8 cellular contexts compared by ENCODE assay signal in the genomic region with DNA sequence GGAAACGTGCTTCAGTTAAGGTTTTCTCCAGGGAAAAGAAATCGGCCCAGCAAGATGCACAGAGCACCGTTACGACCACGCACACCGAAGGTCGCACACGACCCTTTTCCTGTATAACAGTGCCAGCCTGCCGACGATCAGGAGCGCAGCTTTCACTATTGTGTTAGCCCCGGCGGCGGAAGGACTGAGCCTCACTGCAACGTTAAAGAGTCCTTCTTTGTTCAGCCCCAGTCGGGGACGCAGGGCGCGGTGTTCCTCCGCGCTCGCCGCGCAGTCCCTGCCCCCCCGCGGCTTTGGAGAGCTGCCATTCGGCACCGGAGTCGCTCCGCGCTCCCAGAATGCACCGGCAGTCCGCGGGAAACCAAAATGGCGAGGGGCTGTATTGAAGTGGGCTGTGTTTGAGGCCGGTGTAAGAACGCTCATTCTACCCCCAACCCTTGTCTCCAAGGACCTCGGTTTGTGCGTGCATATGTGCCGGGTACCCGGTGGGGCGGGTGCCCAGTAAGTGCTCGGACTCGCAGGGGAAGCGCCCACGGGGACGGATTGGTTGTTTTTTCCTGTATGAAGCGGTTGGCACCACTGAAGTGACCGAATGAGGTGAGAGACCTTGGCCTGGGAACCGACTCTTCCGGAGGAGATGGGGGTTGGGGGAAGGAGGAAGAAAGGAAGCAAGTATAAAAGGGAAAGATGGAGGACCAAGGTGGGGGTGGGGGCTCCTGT. TPM values are rescaled to one million over a fixed set of nuclear protein-coding genes. Genes with fewer than 3 reads are reported as not detected.
DNase-seq lines count a peak whose midpoint lies in the region; ATAC-seq and TF ChIP-seq lines count a peak whose summit lies in the region.

Gene MTF2, plus strand, starts transcription at position 349 of the 720 bp plus-strand sequence. Its CDS starts 244 bp downstream, at position 593.

- ATAC-seq in GM18517 (IDR thresholded peaks at IDR 0.05; ENCODE audit: unreplicated experiment) (peak; percentile 62), HG03039 (IDR thresholded peaks at IDR 0.05; ENCODE audit: unreplicated experiment) (peak; percentile 67), aorta (ENCODE audit: low FRiP score) (peak; percentile 99)

- H3K27me3 ChIP-seq in hepatocyte: no peaks in the 10 kb centered on the region
- H3K27me3 ChIP-seq in aorta (ENCODE audit: control insufficient read depth in 1 of 2, insufficient read depth in 2 of 2, low read length in 1 of 2): no peaks in the 10 kb centered on the region

- intact Hi-C loops in aorta (cut with DNase I): loop anchor here in 1 of 2 donors (5.0 kb wide), 1 partner anchor 103 kb away; the partner anchor contains the start of genes CCDC18 and TMED5

- TF ChIP-seq CTCF in hepatocyte (IDR thresholded peaks at IDR 0.05; ENCODE audit: poor library complexity): no peak

- H4K20me1 ChIP-seq in hepatocyte (ENCODE audit: insufficient read depth, poor library complexity, severe bottlenecking): peaks cover 28% of the 10 kb centered on the region

- H3K27ac ChIP-seq in hepatocyte (peak within 1 kb of the TSS; percentile 96), aorta (ENCODE audit: low read depth in 1 of 2, low read length in 2 of 2) (no peak within 1 kb of the TSS)

- H3K9me3 ChIP-seq in hepatocyte (ENCODE audit: low read depth) (no peaks in the 10 kb centered on the region), aorta (ENCODE audit: control insufficient read depth, low read length) (no peaks in the 10 kb centered on the region)

- DNase-seq in NCI-H2081 treated with DMSO at 0.1 percent for 48 hours (lab: John Stamatoyannopoulos, UW) (peak; percentile 55), T1000 (lab: John Stamatoyannopoulos, UW) (peak; percentile 93), astrocyte of the hippocampus (ENCODE audit: low read depth, low spot score) (peak; percentile 99), hepatocyte (ENCODE audit: low spot score) (peak; percentile 97), renal cortical epithelial cell (ENCODE audit: low read depth) (peak; percentile 84), aorta (peak; percentile 97 to 99)

- H3K4me1 ChIP-seq in hepatocyte (ENCODE audit: insufficient read depth) (peaks cover 12% of the 10 kb centered on the region), aorta (ENCODE audit: control insufficient read depth in 1 of 2, insufficient read depth in 2 of 2, low read length in 2 of 2) (no peaks in the 10 kb centered on the region)

- H3K4me2 ChIP-seq in hepatocyte: peak within 1 kb of the TSS; percentile 86

- H2AFZ ChIP-seq in hepatocyte: peak within 1 kb of the TSS; percentile 95

- H3K79me2 ChIP-seq in hepatocyte: peaks cover 54% of the 10 kb centered on the region

- H3K4me3 ChIP-seq in hepatocyte (peak within 1 kb of the TSS; percentile 79), aorta (ENCODE audit: low read length in 2 of 2) (peak within 1 kb of the TSS; percentile 86 to 98)

- no peaks in the 10 kb centered on the region for H3K36me3 ChIP-seq in hepatocyte (replicated peaks; ENCODE audit: insufficient read depth, low read depth)
- H3K36me3 ChIP-seq in aorta (ENCODE audit: control insufficient read depth in 1 of 2, insufficient read depth in 2 of 2, low read length in 1 of 2): no peaks in the 10 kb centered on the region

- H3K9me2 ChIP-seq in hepatocyte (replicated peaks; ENCODE audit: insufficient read depth): no peaks in the 10 kb centered on the region

- under 1% methylated on average over 51 of the region's 51 CpGs for WGBS in hepatocyte (ENCODE audit: low lambda C conversion rate, missing lambda C conversion rate)
- WGBS in aorta, 2 donors: 0% methylated on average over 51 of the region's 51 CpGs

RNA-seq across cellular contexts. Expression of gene MTF2, which starts in this region (rescaled TPM):
- total RNA-seq in hepatocyte: 29.7 and 30.5 TPM in 2 replicates
- 37.7 and 49.3 TPM in 2 replicates for polyA plus RNA-seq in hepatocyte
- total RNA-seq in renal cortical epithelial cell: 32.1 and 43.7 TPM in 2 replicates
- total RNA-seq in aorta: 10 to 100 TPM; 18.2 to 32.7 TPM
- polyA plus RNA-seq in aorta: 1 to 10 TPM; 6.6 to 8.1 TPM
